In the genomic region with DNA sequence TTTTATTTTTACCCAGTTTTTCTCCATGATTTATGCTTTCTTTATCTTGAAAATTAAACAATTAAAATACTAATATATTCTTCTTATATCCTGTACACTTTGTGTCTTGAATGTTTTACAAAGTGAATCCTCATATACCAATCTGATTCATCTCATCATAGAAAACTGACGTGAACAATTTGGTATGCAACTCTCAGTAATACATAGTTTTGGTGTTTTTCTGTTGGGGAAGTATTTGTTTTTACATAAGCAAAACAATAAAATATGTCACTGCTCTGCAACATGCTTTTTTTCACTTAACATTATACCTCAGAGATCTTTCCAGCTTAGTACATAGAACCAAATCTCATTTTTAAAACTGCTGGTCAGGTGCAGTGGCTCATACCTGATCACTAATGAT, we compare ENCODE assay signal across 23 cellular contexts.
"Had no signal": no experiment of that assay in that cellular context is flagged by ENCODE, and none has a peak within 500 bp of the region (broad histone marks: within the 10 kb centered on the region; RNA-seq: fewer than 3 reads in every experiment).

No MANE protein-coding gene starts in this region.

- DNase-seq: islet precursor cell; kidney glomerular epithelial cell; left cardiac atrium; left ventricle myocardium superior; lower lobe of right lung; mammary epithelial cell; mesenchymal stem cell; naive thymus-derived CD8-positive, alpha-beta T cell; nucleus accumbens; right lobe of liver; stimulated activated CD4-positive, alpha-beta T cell treated with anti-CD3 and anti-CD28 coated beads, Interleukin-1b, Interleukin-23, amount 100 ng/mL, for 48 hours; stimulated activated CD4-positive, alpha-beta T cell treated with anti-CD3 and anti-CD28 coated beads, Interleukin-2, amount 100 ng/mL, for 48 hours; stimulated activated CD4-positive, alpha-beta T cell treated with anti-CD3 and anti-CD28 coated beads, Interleukin-4, amount 100 ng/mL, for 4 hours; stimulated activated CD8-positive, alpha-beta memory T cell treated with anti-CD3 and anti-CD28 coated beads, Interleukin-4, amount 100 ng/mL, for 48 hours; stimulated activated naive CD4-positive, alpha-beta T cell treated with Interleukin-2 at 50 U/mL for 16 hours; stimulated activated naive CD8-positive, alpha-beta T cell treated with anti-CD3 and anti-CD28 coated beads, Interleukin-15, amount 100 ng/mL, for 72 hours; substantia nigra; uterus had no signal

- H3K36me3 ChIP-seq: lower lobe of right lung, right atrium auricular region, right lobe of liver, uterus had no signal

- ATAC-seq: left cardiac atrium; left lobe of liver; left ventricle myocardium superior; lower lobe of right lung; naive thymus-derived CD8-positive, alpha-beta T cell; right lobe of liver; stimulated activated memory B cell treated with anti-CD40 and anti-IgM and Interleukin-4, amounts not matched to agents 10 μg/mL and 1 μg/mL and 100 μg/mL, for 72 hours; stimulated activated naive CD8-positive, alpha-beta T cell treated with anti-CD3 and anti-CD28 coated beads, Interleukin-15, amount 100 ng/mL, for 72 hours had no signal

- H3K4me3 ChIP-seq: lower lobe of right lung, right atrium auricular region, right lobe of liver, smooth muscle cell, tibial nerve, uterus had no signal

- H3K9me3 ChIP-seq: right atrium auricular region, right lobe of liver, tibial nerve, uterus had no signal

- H3K4me1 ChIP-seq: lower lobe of right lung, uterus had no signal

- H3K27me3 ChIP-seq: right atrium auricular region, right lobe of liver, tibial nerve, uterus had no signal
